2 cellular contexts compared by ENCODE assay signal in the genomic region with DNA sequence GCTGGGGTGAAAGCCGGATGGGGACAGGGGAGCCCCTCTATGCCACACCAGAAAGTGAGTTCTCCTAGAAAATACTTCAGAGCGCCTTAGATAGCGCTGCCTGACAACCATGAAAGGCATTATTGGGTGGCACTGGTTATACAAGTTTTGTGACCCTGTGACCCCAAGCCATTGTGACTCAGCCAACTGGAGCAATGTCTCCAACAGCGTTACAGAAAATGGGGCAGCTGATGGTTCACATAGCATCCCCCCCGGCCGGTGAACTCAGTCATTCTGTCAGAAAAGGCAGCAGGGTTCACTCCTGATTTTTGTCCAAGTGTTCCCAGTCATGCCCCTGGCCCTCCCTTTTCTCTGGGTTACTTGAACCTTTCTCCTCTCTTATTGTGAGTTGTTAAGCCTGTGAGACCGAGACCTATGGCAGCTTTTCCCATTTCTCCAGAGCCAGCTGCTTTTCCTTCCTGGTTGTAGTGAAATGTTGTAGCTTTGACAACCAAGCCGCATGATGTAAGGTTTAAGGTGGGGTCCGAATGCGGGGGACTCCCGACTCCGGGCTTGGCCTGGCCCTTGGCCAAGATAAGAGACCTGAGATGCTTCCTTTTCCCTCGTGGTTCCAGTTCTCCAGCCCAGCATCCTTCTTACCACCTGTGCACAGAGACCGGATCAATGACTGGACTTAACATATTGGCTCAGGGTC.
A peak's percentile ranks its signal among the peaks of the same experiment; 100 is the strongest.
TF ChIP-seq lines count a peak whose summit lies in the region.

No MANE protein-coding gene starts in this region.

TF ChIP-seq in HCT116, 20 proteins besides CTCF, POLR2A, EP300 and RAD21:
- TF ChIP-seq EZH2 (IDR thresholded peaks at IDR 0.05), result no peak
- TF ChIP-seq SP1 (IDR thresholded peaks at IDR 0.05; ENCODE audit: low read depth), result peak; percentile 47; the same call in 1 of the 2 replicates
- TF ChIP-seq, protein P1, sequence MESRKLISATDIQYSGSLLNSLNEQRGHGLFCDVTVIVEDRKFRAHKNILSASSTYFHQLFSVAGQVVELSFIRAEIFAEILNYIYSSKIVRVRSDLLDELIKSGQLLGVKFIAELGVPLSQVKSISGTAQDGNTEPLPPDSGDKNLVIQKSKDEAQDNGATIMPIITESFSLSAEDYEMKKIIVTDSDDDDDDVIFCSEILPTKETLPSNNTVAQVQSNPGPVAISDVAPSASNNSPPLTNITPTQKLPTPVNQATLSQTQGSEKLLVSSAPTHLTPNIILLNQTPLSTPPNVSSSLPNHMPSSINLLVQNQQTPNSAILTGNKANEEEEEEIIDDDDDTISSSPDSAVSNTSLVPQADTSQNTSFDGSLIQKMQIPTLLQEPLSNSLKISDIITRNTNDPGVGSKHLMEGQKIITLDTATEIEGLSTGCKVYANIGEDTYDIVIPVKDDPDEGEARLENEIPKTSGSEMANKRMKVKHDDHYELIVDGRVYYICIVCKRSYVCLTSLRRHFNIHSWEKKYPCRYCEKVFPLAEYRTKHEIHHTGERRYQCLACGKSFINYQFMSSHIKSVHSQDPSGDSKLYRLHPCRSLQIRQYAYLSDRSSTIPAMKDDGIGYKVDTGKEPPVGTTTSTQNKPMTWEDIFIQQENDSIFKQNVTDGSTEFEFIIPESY (IDR thresholded peaks at IDR 0.05; ENCODE audit: extremely low read depth, insufficient replicate concordance, low read length), result no peak
- TF ChIP-seq JUND (IDR thresholded peaks at IDR 0.05), result peak; percentile 38
- TF ChIP-seq FOSL1 (IDR thresholded peaks at IDR 0.05; ENCODE audit: low read depth), result peak; percentile 39; the same call in 1 of the 2 replicates
- 0 out of 2 replicates have a peak, but pooled peaks have one; percentile 35 for TF ChIP-seq CBX3 (IDR thresholded peaks at IDR 0.05; ENCODE audit: low read depth)
TF ChIP-seq in HCT116: peak in this region for 4.

TF ChIP-seq in K562, 482 proteins besides CTCF, POLR2A, EP300 and RAD21:
- TF ChIP-seq NCOA4 (IDR thresholded peaks at IDR 0.05; ENCODE audit: partially characterized antibody) (no peak), NFIC (IDR thresholded peaks at IDR 0.05) (peak; percentile 36; the same call in 1 of the 2 replicates), PURB (CRISPR knock-in tag; IDR thresholded peaks at IDR 0.05; ENCODE audit: low read depth) (no peak)
- TF ChIP-seq, protein P2, sequence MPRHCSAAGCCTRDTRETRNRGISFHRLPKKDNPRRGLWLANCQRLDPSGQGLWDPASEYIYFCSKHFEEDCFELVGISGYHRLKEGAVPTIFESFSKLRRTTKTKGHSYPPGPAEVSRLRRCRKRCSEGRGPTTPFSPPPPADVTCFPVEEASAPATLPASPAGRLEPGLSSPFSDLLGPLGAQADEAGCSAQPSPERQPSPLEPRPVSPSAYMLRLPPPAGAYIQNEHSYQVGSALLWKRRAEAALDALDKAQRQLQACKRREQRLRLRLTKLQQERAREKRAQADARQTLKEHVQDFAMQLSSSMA (CRISPR knock-in tag; IDR thresholded peaks at IDR 0.05), result no peak
- TF ChIP-seq, protein P1 (CRISPR knock-in tag; IDR thresholded peaks at IDR 0.05), result 0 out of 2 replicates have a peak, but pooled peaks have one; percentile 13
- TF ChIP-seq, protein P3, sequence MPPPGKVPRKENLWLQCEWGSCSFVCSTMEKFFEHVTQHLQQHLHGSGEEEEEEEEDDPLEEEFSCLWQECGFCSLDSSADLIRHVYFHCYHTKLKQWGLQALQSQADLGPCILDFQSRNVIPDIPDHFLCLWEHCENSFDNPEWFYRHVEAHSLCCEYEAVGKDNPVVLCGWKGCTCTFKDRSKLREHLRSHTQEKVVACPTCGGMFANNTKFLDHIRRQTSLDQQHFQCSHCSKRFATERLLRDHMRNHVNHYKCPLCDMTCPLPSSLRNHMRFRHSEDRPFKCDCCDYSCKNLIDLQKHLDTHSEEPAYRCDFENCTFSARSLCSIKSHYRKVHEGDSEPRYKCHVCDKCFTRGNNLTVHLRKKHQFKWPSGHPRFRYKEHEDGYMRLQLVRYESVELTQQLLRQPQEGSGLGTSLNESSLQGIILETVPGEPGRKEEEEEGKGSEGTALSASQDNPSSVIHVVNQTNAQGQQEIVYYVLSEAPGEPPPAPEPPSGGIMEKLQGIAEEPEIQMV (tag; conservative IDR thresholded peaks at IDR 0.05; ENCODE audit: low read depth), result no peak
- TF ChIP-seq, protein P4, sequence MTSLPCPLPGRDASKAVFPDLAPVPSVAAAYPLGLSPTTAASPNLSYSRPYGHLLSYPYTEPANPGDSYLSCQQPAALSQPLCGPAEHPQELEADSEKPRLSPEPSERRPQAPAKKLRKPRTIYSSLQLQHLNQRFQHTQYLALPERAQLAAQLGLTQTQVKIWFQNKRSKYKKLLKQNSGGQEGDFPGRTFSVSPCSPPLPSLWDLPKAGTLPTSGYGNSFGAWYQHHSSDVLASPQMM (CRISPR knock-in tag; IDR thresholded peaks at IDR 0.05), result no peak
- TF ChIP-seq, protein P5, sequence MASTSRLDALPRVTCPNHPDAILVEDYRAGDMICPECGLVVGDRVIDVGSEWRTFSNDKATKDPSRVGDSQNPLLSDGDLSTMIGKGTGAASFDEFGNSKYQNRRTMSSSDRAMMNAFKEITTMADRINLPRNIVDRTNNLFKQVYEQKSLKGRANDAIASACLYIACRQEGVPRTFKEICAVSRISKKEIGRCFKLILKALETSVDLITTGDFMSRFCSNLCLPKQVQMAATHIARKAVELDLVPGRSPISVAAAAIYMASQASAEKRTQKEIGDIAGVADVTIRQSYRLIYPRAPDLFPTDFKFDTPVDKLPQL (IDR thresholded peaks at IDR 0.05; ENCODE audit: extremely low read depth, insufficient read length), result no peak
